Comparison of ENCODE assay signal across 27 cellular contexts in the genomic region with DNA sequence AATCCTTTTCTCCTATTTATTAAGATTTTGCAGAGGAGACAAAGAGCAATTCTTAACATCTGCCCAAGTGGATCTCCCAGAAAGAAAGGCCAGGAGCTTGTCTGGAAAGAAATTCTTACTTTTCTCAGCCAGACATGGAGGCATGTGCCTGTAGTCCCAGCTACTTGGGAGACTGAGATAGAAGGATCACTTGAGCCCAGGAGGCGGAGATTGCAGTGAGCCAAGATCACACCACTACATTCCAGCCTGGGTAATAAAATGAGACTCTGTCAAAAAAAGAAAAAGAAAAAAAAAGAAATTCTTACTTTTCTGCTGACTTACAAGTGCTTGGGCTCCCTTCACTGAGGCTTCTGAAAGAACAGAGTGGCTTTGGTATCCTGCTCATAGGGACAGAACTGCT. TPM values are rescaled to one million over a fixed set of nuclear protein-coding genes. Genes with fewer than 3 reads are reported as not detected.
"Had no signal": no experiment of that assay in that cellular context is flagged by ENCODE, and none has a peak within 500 bp of the region (broad histone marks: within the 10 kb centered on the region; RNA-seq: fewer than 3 reads in every experiment).

No MANE protein-coding gene starts in this region.

- H3K4me3 ChIP-seq: breast epithelium, esophagus squamous epithelium, gastrocnemius medialis, spleen, thoracic aorta, uterus had no signal

- H3K9me3 ChIP-seq: breast epithelium, esophagus squamous epithelium, gastrocnemius medialis, spleen, thoracic aorta, uterus had no signal

- H3K9me3 Mint-ChIP-seq: activated naive CD4-positive, alpha-beta T cell treated with anti-CD3 and anti-CD28 coated beads, Interleukin-2, amount 50 U/mL, for 72 hours; activated T-cell treated with anti-CD3 and anti-CD28 coated beads, Interleukin-2, amount 50 U/mL, for 72 hours; dendritic cell treated with granulocyte-macrophage colony-stimulating factor and Interleukin-4, amounts not matched to agents 40 ng/mL and 50 ng/mL, for 4 days; natural killer cell; T-cell had no signal

- H3K4me3 Mint-ChIP-seq: activated T-cell treated with anti-CD3 and anti-CD28 coated beads, Interleukin-2, amount 50 U/mL, for 72 hours; dendritic cell treated with granulocyte-macrophage colony-stimulating factor and Interleukin-4, amounts not matched to agents 40 ng/mL and 50 ng/mL, for 4 days; natural killer cell; T-cell had no signal

- H3K27me3 ChIP-seq: breast epithelium, gastrocnemius medialis, uterus had no signal

- H3K36me3 ChIP-seq: breast epithelium, esophagus squamous epithelium, gastrocnemius medialis, spleen, thoracic aorta, uterus had no signal

- H3K4me1 Mint-ChIP-seq: natural killer cell, T-cell had no signal

- H3K36me3 Mint-ChIP-seq: activated naive CD4-positive, alpha-beta T cell treated with anti-CD3 and anti-CD28 coated beads, Interleukin-2, amount 50 U/mL, for 72 hours; natural killer cell; T-cell had no signal

- H3K4me1 ChIP-seq: breast epithelium, gastrocnemius medialis, spleen, uterus had no signal

- DNase-seq: activated CD4-positive, alpha-beta T cell treated with anti-CD3 and anti-CD28 coated beads for 4 hours; activated CD4-positive, alpha-beta T cell treated with anti-CD3 and anti-CD28 coated beads, Interleukin-2, amount 50 U/mL, for 4 hours; activated naive CD4-positive, alpha-beta T cell; activated T-cell treated with anti-CD3 and anti-CD28 coated beads for 4 hours; activated T-cell treated with anti-CD3 and anti-CD28 coated beads, Interleukin-2, amount 50 U/mL, for 72 hours; central memory CD4-positive, alpha-beta T cell; esophagus squamous epithelium; gastrocnemius medialis; hippocampal formation; left cardiac atrium; natural killer cell; retina; spleen; stimulated activated CD4-positive, alpha-beta T cell treated with anti-CD3 and anti-CD28 coated beads, Interleukin-2, amount 100 ng/mL, for 48 hours; stimulated activated naive CD4-positive, alpha-beta T cell treated with Interleukin-2 at 50 U/mL for 16 hours; T-cell; trophoblast cell; uterus had no signal

- H3K27ac Mint-ChIP-seq: activated naive CD4-positive, alpha-beta T cell treated with anti-CD3 and anti-CD28 coated beads, Interleukin-2, amount 50 U/mL, for 72 hours; activated T-cell treated with anti-CD3 and anti-CD28 coated beads, Interleukin-2, amount 50 U/mL, for 72 hours; dendritic cell treated with granulocyte-macrophage colony-stimulating factor and Interleukin-4, amounts not matched to agents 40 ng/mL and 50 ng/mL, for 4 days; natural killer cell; progenitor cell of endocrine pancreas; T-cell had no signal

- H3K27ac ChIP-seq: breast epithelium, esophagus squamous epithelium, gastrocnemius medialis, spleen, thoracic aorta, uterus had no signal

- ATAC-seq: activated naive CD4-positive, alpha-beta T cell treated with anti-CD3 and anti-CD28 coated beads, Interleukin-2, amount 50 U/mL, for 72 hours; activated T-cell treated with anti-CD3 and anti-CD28 coated beads, Interleukin-2, amount 50 U/mL, for 72 hours; gastrocnemius medialis; left cardiac atrium; natural killer cell; T-cell had no signal

RNA-seq across cellular contexts. Expression of a gene that starts 2.4 kb away (rescaled TPM):
- total RNA-seq: activated naive CD4-positive, alpha-beta T cell treated with anti-CD3 and anti-CD28 coated beads, Interleukin-2, amount 50 U/mL, for 72 hours; breast epithelium; esophagus squamous epithelium; lower leg skin; natural killer cell; osteoblast; progenitor cell of endocrine pancreas; T-helper 2 cell treated with Interferon-gamma antibody and Interleukin-4, amounts not matched to agents 100 ng/mL and 5 ng/mL, for 36 hours had no signal
- polyA plus RNA-seq: keratinocyte, spleen had no signal

RNA-seq across cellular contexts. Expression of a gene that starts 41.5 kb away (rescaled TPM):
- total RNA-seq: activated T-cell treated with anti-CD3 and anti-CD28 coated beads, Interleukin-2, amount 50 U/mL, for 72 hours; esophagus squamous epithelium; natural killer cell; osteoblast; progenitor cell of endocrine pancreas; spleen; T-helper 2 cell treated with Interferon-gamma antibody and Interleukin-4, amounts not matched to agents 100 ng/mL and 5 ng/mL, for 36 hours; thoracic aorta had no signal
- polyA plus RNA-seq: keratinocyte, spleen had no signal

RNA-seq across cellular contexts. Expression of a gene that starts 51.4 kb away (rescaled TPM):
- total RNA-seq: gastrocnemius medialis, natural killer cell, progenitor cell of endocrine pancreas, uterus had no signal
- polyA plus RNA-seq: keratinocyte, spleen had no signal
